12 cellular contexts compared by ENCODE assay signal in the genomic region with DNA sequence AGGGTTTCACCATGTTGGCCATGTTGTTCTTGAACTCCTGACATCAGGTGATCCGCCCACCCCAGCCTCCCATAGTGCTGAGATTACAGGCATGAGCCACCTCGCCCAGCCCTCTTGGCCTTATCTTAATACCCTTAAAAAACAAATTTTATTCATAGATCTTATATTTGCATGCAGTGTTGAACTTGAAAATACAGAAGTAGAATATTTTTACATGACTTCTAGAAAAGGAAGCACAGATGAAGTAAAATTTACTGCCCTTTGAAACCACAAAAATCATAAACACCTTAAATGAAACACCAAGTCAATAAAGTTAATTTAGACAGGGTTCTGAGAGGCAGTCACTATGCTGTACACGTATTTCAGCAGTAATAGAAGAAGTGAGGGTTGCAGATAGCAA.
DNase-seq lines count a peak whose midpoint lies in the region; ATAC-seq, FAIRE-seq and TF ChIP-seq lines count a peak whose summit lies in the region.
"Had no signal": no experiment of that assay in that cellular context is flagged by ENCODE, and none has a peak within 500 bp of the region (broad histone marks: within the 10 kb centered on the region; RNA-seq: fewer than 3 reads in every experiment).

No MANE protein-coding gene starts in this region.

- H3K9me3 ChIP-seq in GM12878 (replicated peaks; ENCODE audit: control insufficient read depth, insufficient read depth, low read length), result peaks cover 30% of the 10 kb centered on the region
- no peaks in the 10 kb centered on the region for H3K9me3 ChIP-seq in aorta (ENCODE audit: control insufficient read depth, low read length)

- SMC1A ChIA-PET in GM12878 (lab: Charles Lee; ENCODE audit: uncharacterized antibody, unreplicated experiment), result no interaction called here

- H4K20me1 ChIP-seq in GM12878 (ENCODE audit: control insufficient read depth, insufficient read depth), result no peaks in the 10 kb centered on the region

- POLR2A ChIA-PET in GM12878 (lab: Charles Lee), result no interaction called here

- DNase-seq in GM12878 (ENCODE audit: low read depth, low spot score) (no peak), NCI-H510A treated with DMSO at 0.1 percent for 48 hours (lab: John Stamatoyannopoulos, UW) (no peak), aorta (no peak), SHP77 treated with DMSO at 0.1 percent for 48 hours (lab: John Stamatoyannopoulos, UW) (no peak)
- DNase-seq in activated T-cell treated with anti-CD3 and anti-CD28 coated beads, Interleukin-2, amount 50 U/mL, for 1 hour, result no peak
- DNase-seq: activated naive CD8-positive, alpha-beta T cell treated with anti-CD3 and anti-CD28 coated beads, Interleukin-2, amount 10 ng/mL, durations not matched to agents 7 days and 5 days; foreskin melanocyte; left lung; NCI-H1092 treated with DMSO at 0.1 percent for 48 hours had no signal

- TF ChIP-seq CTCF in GM12878 (IDR thresholded peaks at IDR 0.05 in 2 of 3, conservative IDR thresholded peaks at IDR 0.05 in 1 of 3; ENCODE audit: control insufficient read depth in 2 of 3, extremely low read depth in 1 of 3, insufficient read depth in 1 of 3, low read depth in 3 of 3, low read length in 3 of 3), result no peak

- in situ Hi-C loops in GM12878 (cut with MboI), result no loop called here

- H3K9ac ChIP-seq in GM12878 (ENCODE audit: control insufficient read depth, insufficient read depth, low read length), result no peak overlapping the region

- peak; percentile 57 for ATAC-seq in GM18868 (IDR thresholded peaks at IDR 0.05; ENCODE audit: unreplicated experiment)
- ATAC-seq in GM21576 (IDR thresholded peaks at IDR 0.05; ENCODE audit: unreplicated experiment), result peak; percentile 49
- ATAC-seq in HG03103 (IDR thresholded peaks at IDR 0.05; ENCODE audit: low read depth, unreplicated experiment), result peak; percentile 50
- ATAC-seq in GM12878, result peak; percentile 76
- ATAC-seq in aorta (ENCODE audit: low FRiP score), result no peak
- ATAC-seq: left lung had no signal

- RAD21 ChIA-PET in GM12878 (lab: Charles Lee; ENCODE audit: unreplicated experiment), result no interaction called here

- H3K27me3 ChIP-seq in GM12878 (replicated peaks in 1 of 2; ENCODE audit: control insufficient read depth in 2 of 2, insufficient read depth in 2 of 2, low read length in 1 of 2), result no peaks in the 10 kb centered on the region
- H3K27me3 ChIP-seq in aorta (ENCODE audit: control insufficient read depth in 1 of 2, insufficient read depth in 2 of 2, low read length in 1 of 2), result no peaks in the 10 kb centered on the region
- H3K27me3 ChIP-seq: left lung had no signal

- peaks cover 30% of the 10 kb centered on the region for H3K4me1 ChIP-seq in GM12878 (ENCODE audit: control insufficient read depth, insufficient read depth, low read length)
- no peaks in the 10 kb centered on the region for H3K4me1 ChIP-seq in aorta (ENCODE audit: control insufficient read depth in 1 of 2, insufficient read depth in 2 of 2, low read length in 2 of 2)
- H3K4me1 ChIP-seq: left lung had no signal

- no peak for TF ChIP-seq EP300 in GM12878 (IDR thresholded peaks at IDR 0.05; ENCODE audit: borderline replicate concordance in 1 of 2, control insufficient read depth in 1 of 2, low read depth in 2 of 2, low read length in 2 of 2)

- H3K27ac ChIP-seq in GM12878 (ENCODE audit: control insufficient read depth, insufficient read depth) (peak overlapping the region; percentile 17), aorta (ENCODE audit: low read depth in 1 of 2, low read length in 2 of 2) (no peak overlapping the region)
- H3K27ac ChIP-seq: left lung had no signal

- no peak overlapping the region; the same call in 1 of the 2 replicates for H2AFZ ChIP-seq in GM12878 (ENCODE audit: control insufficient read depth, low read depth, low read length)

- H3K79me2 ChIP-seq in GM12878 (ENCODE audit: control insufficient read depth, insufficient read depth, low read length), result peaks cover 19% of the 10 kb centered on the region

- TF ChIP-seq RAD21 in GM12878 (IDR thresholded peaks at IDR 0.05; ENCODE audit: insufficient read depth, low read depth, low read length), result no peak

- no peak for FAIRE-seq in GM12878 (lab: Jason Lieb, UNC)

- BruUV-seq in GM12878 (replicated peaks; lab: Mats Ljungman, UMichigan), result no TSS peak

- 2% methylated on average over 3 of the region's 3 CpGs for WGBS in GM12878 (ENCODE audit: insufficient coverage, insufficient replicate concordance, low lambda C conversion rate, missing lambda C conversion rate)
- WGBS in aorta, 2 donors, result 93 to 95% methylated on average over 3 of the region's 3 CpGs

- peak overlapping the region; percentile 59 for H3K4me2 ChIP-seq in GM12878 (ENCODE audit: control insufficient read depth, insufficient read depth)

- intact Hi-C loops in GM12878 (cut with micrococcal nuclease; ENCODE audit: unreplicated experiment), result no loop called here
- intact Hi-C loops in aorta (cut with DNase I), result no loop called here

- no peak overlapping the region for H3K4me3 ChIP-seq in GM12878
- H3K4me3 ChIP-seq in aorta (ENCODE audit: low read length in 2 of 2), result no peak overlapping the region
- H3K4me3 ChIP-seq: left lung had no signal

- TF ChIP-seq POLR2A in GM12878 (IDR thresholded peaks at IDR 0.05; ENCODE audit: low read depth, low read length), result no peak

- H3K36me3 ChIP-seq in GM12878 (ENCODE audit: control insufficient read depth in 2 of 2, insufficient read depth in 2 of 2, low read length in 1 of 2), result no peaks in the 10 kb centered on the region; a peak in 1 of 4 replicates
- no peaks in the 10 kb centered on the region for H3K36me3 ChIP-seq in aorta (ENCODE audit: control insufficient read depth in 1 of 2, insufficient read depth in 2 of 2, low read length in 1 of 2)
- H3K36me3 ChIP-seq: left lung had no signal

- CTCF ChIA-PET in GM12878 (lab: Yijun Ruan, JAX), result no interaction called here

TF ChIP-seq in GM12878, 131 proteins besides CTCF, POLR2A, EP300 and RAD21:
- TF ChIP-seq EGR1 (IDR thresholded peaks at IDR 0.05; ENCODE audit: borderline replicate concordance in 1 of 2, low read depth in 2 of 2, low read length in 2 of 2) (0 out of 3 replicates have a peak, but pooled peaks of 1 of the 2 experiments have one; percentile 14), YY1 (IDR thresholded peaks at IDR 0.05; ENCODE audit: low read depth, low read length) (0 out of 2 replicates have a peak, but pooled peaks have one; percentile 30), IKZF2 (IDR thresholded peaks at IDR 0.05) (no peak), CBX5 (IDR thresholded peaks at IDR 0.05; ENCODE audit: low read depth) (peak; percentile 40; the same call in 1 of the 2 replicates), PML (IDR thresholded peaks at IDR 0.05; ENCODE audit: low read length) (no peak), RUNX3 (IDR thresholded peaks at IDR 0.05; ENCODE audit: low read length) (peak; percentile 62), KDM1A (IDR thresholded peaks at IDR 0.05; ENCODE audit: borderline replicate concordance) (no peak)
- TF ChIP-seq, protein P1, sequence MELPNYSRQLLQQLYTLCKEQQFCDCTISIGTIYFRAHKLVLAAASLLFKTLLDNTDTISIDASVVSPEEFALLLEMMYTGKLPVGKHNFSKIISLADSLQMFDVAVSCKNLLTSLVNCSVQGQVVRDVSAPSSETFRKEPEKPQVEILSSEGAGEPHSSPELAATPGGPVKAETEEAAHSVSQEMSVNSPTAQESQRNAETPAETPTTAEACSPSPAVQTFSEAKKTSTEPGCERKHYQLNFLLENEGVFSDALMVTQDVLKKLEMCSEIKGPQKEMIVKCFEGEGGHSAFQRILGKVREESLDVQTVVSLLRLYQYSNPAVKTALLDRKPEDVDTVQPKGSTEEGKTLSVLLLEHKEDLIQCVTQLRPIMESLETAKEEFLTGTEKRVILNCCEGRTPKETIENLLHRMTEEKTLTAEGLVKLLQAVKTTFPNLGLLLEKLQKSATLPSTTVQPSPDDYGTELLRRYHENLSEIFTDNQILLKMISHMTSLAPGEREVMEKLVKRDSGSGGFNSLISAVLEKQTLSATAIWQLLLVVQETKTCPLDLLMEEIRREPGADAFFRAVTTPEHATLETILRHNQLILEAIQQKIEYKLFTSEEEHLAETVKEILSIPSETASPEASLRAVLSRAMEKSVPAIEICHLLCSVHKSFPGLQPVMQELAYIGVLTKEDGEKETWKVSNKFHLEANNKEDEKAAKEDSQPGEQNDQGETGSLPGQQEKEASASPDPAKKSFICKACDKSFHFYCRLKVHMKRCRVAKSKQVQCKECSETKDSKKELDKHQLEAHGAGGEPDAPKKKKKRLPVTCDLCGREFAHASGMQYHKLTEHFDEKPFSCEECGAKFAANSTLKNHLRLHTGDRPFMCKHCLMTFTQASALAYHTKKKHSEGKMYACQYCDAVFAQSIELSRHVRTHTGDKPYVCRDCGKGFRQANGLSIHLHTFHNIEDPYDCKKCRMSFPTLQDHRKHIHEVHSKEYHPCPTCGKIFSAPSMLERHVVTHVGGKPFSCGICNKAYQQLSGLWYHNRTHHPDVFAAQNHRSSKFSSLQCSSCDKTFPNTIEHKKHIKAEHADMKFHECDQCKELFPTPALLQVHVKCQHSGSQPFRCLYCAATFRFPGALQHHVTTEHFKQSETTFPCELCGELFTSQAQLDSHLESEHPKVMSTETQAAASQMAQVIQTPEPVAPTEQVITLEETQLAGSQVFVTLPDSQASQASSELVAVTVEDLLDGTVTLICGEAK (IDR thresholded peaks at IDR 0.05; ENCODE audit: borderline replicate concordance), result peak; percentile 52
